ENCODE assay signal across 14 cellular contexts in the genomic region with DNA sequence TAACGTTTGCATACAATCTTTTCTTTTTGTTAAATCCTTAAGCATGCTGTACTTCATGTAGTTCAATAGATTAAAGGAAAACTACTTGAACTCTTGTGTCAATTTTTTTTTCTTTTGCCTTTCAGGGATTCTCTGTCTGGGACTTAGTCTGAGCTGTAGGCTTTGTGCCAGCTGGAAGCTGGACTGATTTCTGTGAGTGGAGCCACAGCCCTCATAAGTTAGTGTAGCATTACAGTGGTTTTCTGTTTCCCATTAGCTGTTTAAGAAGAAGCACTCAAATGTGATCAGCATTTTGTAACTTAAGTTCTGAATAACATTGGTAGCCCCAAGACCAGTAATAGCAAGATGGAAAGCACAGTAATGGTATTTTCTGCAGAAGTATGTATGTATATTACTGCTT.
DNase-seq lines count a peak whose midpoint lies in the region; ATAC-seq lines count a peak whose summit lies in the region.
"Had no signal": no experiment of that assay in that cellular context is flagged by ENCODE, and none has a peak within 500 bp of the region (broad histone marks: within the 10 kb centered on the region; RNA-seq: fewer than 3 reads in every experiment).

No MANE protein-coding gene starts in this region.

- DNase-seq in G401 (ENCODE audit: low spot score) = peak; percentile 5
- DNase-seq in NCI-H226 = peak; percentile 31
- DNase-seq in fibroblast of peridontal ligament (ENCODE audit: extremely low read depth) = peak; percentile 97
- DNase-seq in non-pigmented ciliary epithelial cell (ENCODE audit: low read depth) = peak; percentile 34
- DNase-seq in NCI-H1417 treated with DMSO at 0.1 percent for 48 hours (lab: John Stamatoyannopoulos, UW) = no peak
- no peak for DNase-seq in SW480 (ENCODE audit: low spot score)
- no peak for DNase-seq in effector memory CD8-positive, alpha-beta T cell
- DNase-seq: activated T-cell treated with anti-CD3 and anti-CD28 coated beads for 4 hours, amniotic stem cell, endodermal cell, naive B cell, SIG-M5, tibial artery had no signal

- in situ Hi-C loops in G401 (cut with HindIII; ENCODE audit: low sequenced_read_pairs) = no loop called here

- H3K36me3 Mint-ChIP-seq in effector memory CD8-positive, alpha-beta T cell (ENCODE audit: insufficient read depth) = no peaks in the 10 kb centered on the region

- no peak for ATAC-seq in effector memory CD8-positive, alpha-beta T cell (replicated peaks)
- no peak for ATAC-seq in HG03025 (IDR thresholded peaks at IDR 0.05; ENCODE audit: low FRiP score, unreplicated experiment)

- no peak overlapping the region for H3K27ac Mint-ChIP-seq in effector memory CD8-positive, alpha-beta T cell
- H3K27ac Mint-ChIP-seq: endodermal cell had no signal

- H3K4me3 Mint-ChIP-seq in effector memory CD8-positive, alpha-beta T cell = no peak overlapping the region
- H3K4me3 Mint-ChIP-seq: endodermal cell, naive B cell had no signal

- H3K27me3 Mint-ChIP-seq in effector memory CD8-positive, alpha-beta T cell = no peaks in the 10 kb centered on the region
- H3K27me3 Mint-ChIP-seq: naive B cell had no signal

- H3K9me3 Mint-ChIP-seq in effector memory CD8-positive, alpha-beta T cell = peaks cover 0 to 5% of the 10 kb centered on the region in 2 donors
- H3K9me3 Mint-ChIP-seq: endodermal cell had no signal

- no peaks in the 10 kb centered on the region for H3K4me1 Mint-ChIP-seq in effector memory CD8-positive, alpha-beta T cell (ENCODE audit: low read depth in 2 of 2)
- H3K4me1 Mint-ChIP-seq: endodermal cell had no signal

Comparison
In these comparisons a context has a peak if more than half of its experiments do, and no peak if none do; other contexts are left out.
1. DNase-seq: peak in G401 (single experiment), NCI-H226 (single experiment), fibroblast of peridontal ligament (single experiment) and non-pigmented ciliary epithelial cell (single experiment); none in NCI-H1417 treated with DMSO at 0.1 percent for 48 hours (single experiment), SW480 (single experiment) and effector memory CD8-positive, alpha-beta T cell (0 of 3).